ENCODE assay signal across 8 cellular contexts in genomic region chr5:119071573-119071874, GRCh38. TPM values are rescaled to one million over a fixed set of nuclear protein-coding genes. Genes with fewer than 3 reads are reported as not detected.
DNase-seq lines count a peak whose midpoint lies in the region; ATAC-seq lines count a peak whose summit lies in the region.

No MANE protein-coding gene starts in this region.

- H3K27me3 Mint-ChIP-seq in activated CD4-positive, alpha-beta memory T cell treated with anti-CD3 and anti-CD28 coated beads, Interleukin-2, amount 10 ng/mL, durations not matched to agents 7 days and 5 days = no peaks in the 10 kb centered on the region

- no peaks in the 10 kb centered on the region for H3K27me3 ChIP-seq in right cardiac atrium (ENCODE audit: control insufficient read depth, insufficient read depth)

- H3K9me3 ChIP-seq in right cardiac atrium (ENCODE audit: control insufficient read depth, low read length) = no peaks in the 10 kb centered on the region

- POLR2A ChIA-PET in activated CD4-positive, alpha-beta memory T cell treated with anti-CD3 and anti-CD28 coated beads, Interleukin-2, amount 10 ng/mL, durations not matched to agents 7 days and 5 days (lab: Charles Lee) = interaction anchor here (0.7 to 2.6 kb wide), 17 partner anchors 9 to 381 kb away, joined by 3 to 34 read pairs (median 6); partner anchors contain the start of genes DTWD2, HSD17B4 and TNFAIP8

- H3K36me3 Mint-ChIP-seq in activated CD4-positive, alpha-beta memory T cell treated with anti-CD3 and anti-CD28 coated beads, Interleukin-2, amount 10 ng/mL, durations not matched to agents 7 days and 5 days (ENCODE audit: low read depth) = peaks cover 4% of the 10 kb centered on the region

- H3K4me3 ChIP-seq in right cardiac atrium (ENCODE audit: low read length) (peak overlapping the region; percentile 72), skin epidermis (peak overlapping the region; percentile 80 to 95 (median 89))

- no peaks in the 10 kb centered on the region for H3K4me1 ChIP-seq in right cardiac atrium (ENCODE audit: control insufficient read depth, insufficient read depth, low read length)

- CTCF ChIA-PET in activated CD4-positive, alpha-beta memory T cell treated with anti-CD3 and anti-CD28 coated beads, Interleukin-2, amount 10 ng/mL, durations not matched to agents 7 days and 5 days (lab: Charles Lee) = interaction anchor here (0.8 to 2.6 kb wide), 8 partner anchors 83 to 341 kb away, joined by 3 to 18 read pairs (median 5); partner anchors contain the start of gene DTWD2

- DNase-seq in DMS 273 (lab: John Stamatoyannopoulos, UW; ENCODE audit: unreplicated experiment) (peak; percentile 62), DMS 273 treated with DMSO at 0.1 percent for 48 hours (lab: John Stamatoyannopoulos, UW) (no peak), right cardiac atrium (no peak)
- no peak for DNase-seq in activated CD4-positive, alpha-beta memory T cell treated with anti-CD3 and anti-CD28 coated beads, Interleukin-2, amount 10 ng/mL, durations not matched to agents 7 days and 5 days
- DNase-seq in activated CD4-positive, CD25-positive, alpha-beta regulatory T cell treated with anti-CD3 and anti-CD28 coated beads, Interleukin-2, amount 50 U/mL, for 72 hours = no peak
- DNase-seq in activated CD4-positive, alpha-beta T cell treated with anti-CD3 and anti-CD28 coated beads for 1 hour = no peak

- peak overlapping the region; percentile 89 for H3K4me3 Mint-ChIP-seq in activated CD4-positive, alpha-beta memory T cell treated with anti-CD3 and anti-CD28 coated beads, Interleukin-2, amount 10 ng/mL, durations not matched to agents 7 days and 5 days

- WGBS in right cardiac atrium = 0% methylated on average over 18 of the region's 18 CpGs

- intact Hi-C loops in right cardiac atrium (cut with DNase I) = no loop called here

- H3K27ac ChIP-seq in right cardiac atrium (ENCODE audit: low read length) = peak overlapping the region; percentile 89
- H3K27ac ChIP-seq in skin epidermis = peak overlapping the region; percentile 64 to 97 (median 93)

- no peaks in the 10 kb centered on the region for H3K9me3 Mint-ChIP-seq in activated CD4-positive, alpha-beta memory T cell treated with anti-CD3 and anti-CD28 coated beads, Interleukin-2, amount 10 ng/mL, durations not matched to agents 7 days and 5 days

- peak overlapping the region; percentile 96 for H3K27ac Mint-ChIP-seq in activated CD4-positive, alpha-beta memory T cell treated with anti-CD3 and anti-CD28 coated beads, Interleukin-2, amount 10 ng/mL, durations not matched to agents 7 days and 5 days

- H3K4me1 Mint-ChIP-seq in activated CD4-positive, alpha-beta memory T cell treated with anti-CD3 and anti-CD28 coated beads, Interleukin-2, amount 10 ng/mL, durations not matched to agents 7 days and 5 days = peaks cover 44% of the 10 kb centered on the region

- peak; percentile 5 for ATAC-seq in HG02852 (IDR thresholded peaks at IDR 0.05; ENCODE audit: unreplicated experiment)
- ATAC-seq in right cardiac atrium = peak; percentile 23 to 37

RNA-seq across cellular contexts. Expression of gene DMXL1, which starts 0.6 kb away (rescaled TPM):
- total RNA-seq in activated CD4-positive, alpha-beta memory T cell treated with anti-CD3 and anti-CD28 coated beads, Interleukin-2, amount 10 ng/mL, durations not matched to agents 7 days and 5 days = 10 to 100 TPM; 31.5 to 33.0 TPM
- 10 to 100 TPM; 28.6 to 42.3 (median 32.1) TPM for total RNA-seq in right cardiac atrium
- polyA plus RNA-seq in right cardiac atrium = 10.8 TPM
